ENCODE assay signal across 14 cellular contexts in the genomic region with DNA sequence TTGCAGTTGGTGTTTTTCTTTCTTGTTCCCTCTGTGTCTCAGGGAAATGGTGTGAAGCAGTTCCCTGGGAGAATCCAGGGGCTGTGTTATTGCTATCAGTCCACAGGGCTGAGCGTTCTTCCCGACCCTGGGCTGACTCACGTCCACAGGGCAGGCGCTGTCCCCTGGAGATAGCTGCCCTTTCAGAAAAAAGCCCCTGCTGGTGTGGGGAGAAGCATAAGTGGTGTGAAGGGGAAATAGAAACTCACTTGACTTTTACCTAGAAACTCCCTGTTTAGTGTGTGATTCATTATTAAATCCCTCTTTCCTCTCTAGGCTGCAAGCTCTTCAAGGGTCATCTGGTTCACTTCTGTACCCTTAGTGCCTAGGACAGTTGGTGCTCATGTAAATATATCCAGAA.
A peak's percentile ranks its signal among the peaks of the same experiment; 100 is the strongest.
DNase-seq lines count a peak whose midpoint lies in the region; ATAC-seq and TF ChIP-seq lines count a peak whose summit lies in the region.
"Had no signal": no experiment of that assay in that cellular context is flagged by ENCODE, and none has a peak within 500 bp of the region (broad histone marks: within the 10 kb centered on the region; RNA-seq: fewer than 3 reads in every experiment).

No MANE protein-coding gene starts in this region.

- H3K9me2 ChIP-seq in hepatocyte (replicated peaks; ENCODE audit: insufficient read depth), result no peaks in the 10 kb centered on the region

- H3K4me2 ChIP-seq in hepatocyte, result no peak overlapping the region

- H3K79me2 ChIP-seq in hepatocyte, result no peaks in the 10 kb centered on the region

- H3K27me3 ChIP-seq in hepatocyte, result no peaks in the 10 kb centered on the region
- H3K27me3 ChIP-seq: esophagus squamous epithelium had no signal

- no peak overlapping the region for H2AFZ ChIP-seq in hepatocyte

- H3K36me3 ChIP-seq in hepatocyte (replicated peaks; ENCODE audit: insufficient read depth, low read depth), result no peaks in the 10 kb centered on the region
- H3K36me3 ChIP-seq: esophagus squamous epithelium had no signal

- 33% methylated on average over 4 of the region's 4 CpGs for WGBS in hepatocyte (ENCODE audit: low lambda C conversion rate, missing lambda C conversion rate)

- H3K9me3 ChIP-seq in hepatocyte (ENCODE audit: low read depth), result no peaks in the 10 kb centered on the region
- H3K9me3 ChIP-seq: esophagus squamous epithelium, psoas muscle had no signal

- H3K27ac ChIP-seq in hepatocyte, result peak overlapping the region; percentile 3
- H3K27ac ChIP-seq: esophagus squamous epithelium, psoas muscle had no signal

- no peak for TF ChIP-seq CTCF in hepatocyte (IDR thresholded peaks at IDR 0.05; ENCODE audit: poor library complexity)

- H3K4me3 ChIP-seq in hepatocyte, result no peak overlapping the region
- H3K4me3 ChIP-seq: esophagus squamous epithelium, psoas muscle had no signal

- no peaks in the 10 kb centered on the region for H3K4me1 ChIP-seq in hepatocyte (ENCODE audit: insufficient read depth)
- H3K4me1 ChIP-seq: psoas muscle had no signal

- no peaks in the 10 kb centered on the region for H4K20me1 ChIP-seq in hepatocyte (ENCODE audit: insufficient read depth, poor library complexity, severe bottlenecking)

- DNase-seq in hepatocyte (ENCODE audit: low spot score), result peak; percentile 56
- no peak for DNase-seq in NCI-H1930 (lab: John Stamatoyannopoulos, UW)
- no peak for DNase-seq in AG08395 (ENCODE audit: low spot score)
- no peak for DNase-seq in activated CD4-positive, alpha-beta T cell treated with anti-CD3 and anti-CD28 coated beads, Interleukin-2, amount 50 U/mL, for 1 hour
- DNase-seq in NCI-H1417 (lab: John Stamatoyannopoulos, UW), result no peak
- DNase-seq: activated CD4-positive, alpha-beta T cell treated with anti-CD3 and anti-CD28 coated beads, Interleukin-2, amount 50 U/mL, for 48 hours; DMS53; esophagus squamous epithelium; NCI-H2029; psoas muscle; SHP77 had no signal

- ATAC-seq in GM18867 (IDR thresholded peaks at IDR 0.05; ENCODE audit: unreplicated experiment), result peak; percentile 63
- peak; percentile 78 for ATAC-seq in GM21447 (IDR thresholded peaks at IDR 0.05; ENCODE audit: unreplicated experiment)
- ATAC-seq in HG03442 (IDR thresholded peaks at IDR 0.05; ENCODE audit: unreplicated experiment), result peak; percentile 50
- ATAC-seq: psoas muscle had no signal
